25 cellular contexts compared by ENCODE assay signal in the genomic region with DNA sequence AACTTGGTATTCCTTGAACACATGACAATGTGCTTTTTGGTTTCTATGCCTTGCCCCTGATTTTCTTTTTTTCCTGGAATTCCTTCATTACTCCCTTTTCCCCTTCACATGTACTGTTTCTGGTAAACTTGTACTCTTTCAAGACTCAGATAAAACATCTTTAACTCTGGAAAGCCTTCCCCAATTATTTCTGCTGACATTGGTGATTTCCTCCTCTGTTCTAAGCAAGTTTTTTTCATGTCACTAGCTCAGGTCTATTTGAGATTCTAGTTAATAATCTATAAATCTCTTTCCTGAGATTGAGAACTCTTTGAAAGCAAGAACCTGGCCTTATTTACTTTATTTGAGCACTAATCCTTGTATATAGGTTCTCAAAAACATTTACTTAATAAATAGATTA. TPM values are rescaled to one million over a fixed set of nuclear protein-coding genes. Genes with fewer than 3 reads are reported as not detected.
"Had no signal": no experiment of that assay in that cellular context is flagged by ENCODE, and none has a peak within 500 bp of the region (broad histone marks: within the 10 kb centered on the region; RNA-seq: fewer than 3 reads in every experiment).

No MANE protein-coding gene starts in this region.

- H3K27ac ChIP-seq: left lung, neural progenitor cell, ovary, psoas muscle, right atrium auricular region, tibial artery had no signal

- H3K4me2 ChIP-seq: neural progenitor cell had no signal

- H3K4me3 ChIP-seq: left lung, lung, neural progenitor cell, ovary, psoas muscle, right atrium auricular region, tibial artery had no signal

- H3K27me3 ChIP-seq: left lung, neural progenitor cell, ovary, right atrium auricular region, tibial artery had no signal

- H3K9ac ChIP-seq: neural progenitor cell had no signal

- H3K9me3 ChIP-seq: left lung, ovary, psoas muscle, right atrium auricular region, tibial artery had no signal

- FAIRE-seq: endometrium had no signal

- DNase-seq: activated CD4-positive, alpha-beta memory T cell treated with anti-CD3 and anti-CD28 coated beads for 36 hours; activated CD4-positive, alpha-beta T cell treated with anti-CD3 and anti-CD28 coated beads for 4 hours; activated CD4-positive, CD25-positive, alpha-beta regulatory T cell; activated effector memory CD4-positive, alpha-beta T cell treated with Interleukin-2 at 50 U/mL for 16 hours; activated naive CD4-positive, alpha-beta T cell treated with anti-CD3 and anti-CD28 coated beads for 36 hours; activated naive CD8-positive, alpha-beta T cell treated with anti-CD3 and anti-CD28 coated beads, Interleukin-2, amount 10 ng/mL, durations not matched to agents 7 days and 5 days; activated T-cell treated with anti-CD3 and anti-CD28 coated beads, Interleukin-2, amount 50 U/mL, for 72 hours; effector CD4-positive, alpha-beta T cell; foreskin melanocyte; glutamatergic neuron; hippocampal formation; kidney glomerular epithelial cell; left lung; naive thymus-derived CD4-positive, alpha-beta T cell; ovary; psoas muscle; stimulated activated CD4-positive, alpha-beta T cell treated with anti-CD3 and anti-CD28 coated beads, Interleukin-4, amount 100 ng/mL, for 24 hours; stimulated activated naive CD8-positive, alpha-beta T cell treated with anti-CD3 and anti-CD28 coated beads, Interleukin-15, Interleukin-2, amounts not matched to agents 100 U/mL and 50 U/mL, for 24 hours; T-helper 17 cell; tibial artery had no signal

- H2AFZ ChIP-seq: neural progenitor cell had no signal

- H3K4me1 ChIP-seq: left lung, neural progenitor cell, right atrium auricular region had no signal

- H3K36me3 ChIP-seq: left lung, neural progenitor cell, ovary, right atrium auricular region, tibial artery had no signal

RNA-seq across cellular contexts. Expression of a gene that starts 24.0 kb away (rescaled TPM):
- total RNA-seq: activated CD4-positive, alpha-beta memory T cell treated with anti-CD3 and anti-CD28 coated beads for 36 hours; activated naive CD4-positive, alpha-beta T cell treated with anti-CD3 and anti-CD28 coated beads for 36 hours; activated naive CD8-positive, alpha-beta T cell treated with anti-CD3 and anti-CD28 coated beads, Interleukin-2, amount 10 ng/mL, durations not matched to agents 7 days and 5 days; activated T-cell treated with anti-CD3 and anti-CD28 coated beads, Interleukin-2, amount 50 U/mL, for 72 hours; epithelial cell of proximal tubule; naive thymus-derived CD4-positive, alpha-beta T cell; T-helper 17 cell had no signal
- polyA plus RNA-seq: naive thymus-derived CD4-positive, alpha-beta T cell had no signal
